ENCODE assay signal across 17 cellular contexts in genomic region chr1:155043793-155044192, GRCh38. TPM values are rescaled to one million over a fixed set of nuclear protein-coding genes. Genes with fewer than 3 reads are reported as not detected.
DNase-seq lines count a peak whose midpoint lies in the region; TF ChIP-seq lines count a peak whose summit lies in the region.
"Had no signal": no experiment of that assay in that cellular context is flagged by ENCODE, and none has a peak within 500 bp of the region (broad histone marks: within the 10 kb centered on the region; RNA-seq: fewer than 3 reads in every experiment).

No MANE protein-coding gene starts in this region.

- H3K9me3 Mint-ChIP-seq in activated naive CD8-positive, alpha-beta T cell (ENCODE audit: low read depth), result no peaks in the 10 kb centered on the region
- no peaks in the 10 kb centered on the region for H3K9me3 Mint-ChIP-seq in activated naive CD8-positive, alpha-beta T cell treated with anti-CD3 and anti-CD28 coated beads for 36 hours
- no peaks in the 10 kb centered on the region for H3K9me3 Mint-ChIP-seq in dendritic cell treated with granulocyte-macrophage colony-stimulating factor and Interleukin-4, amounts not matched to agents 40 ng/mL and 50 ng/mL, for 4 days
- H3K9me3 Mint-ChIP-seq in type B pancreatic cell (no peaks in the 10 kb centered on the region), H9 (no peaks in the 10 kb centered on the region; a peak in 1 of 5 replicates)
- H3K9me3 Mint-ChIP-seq: CD4-positive, CD25-positive, alpha-beta regulatory T cell; IgD-negative memory B cell had no signal

- H3K79me1 ChIP-seq in mesenchymal stem cell (replicated peaks; ENCODE audit: low read length, poor library complexity, severe bottlenecking) (no peaks in the 10 kb centered on the region), H9 (ENCODE audit: insufficient read depth, low read depth, low read length, poor library complexity, severe bottlenecking) (no peaks in the 10 kb centered on the region)

- 82% methylated on average over 3 of the region's 3 CpGs for WGBS in mesenchymal stem cell
- no CpG with 5 or more reads among the region's 3 CpGs for WGBS in H9 (ENCODE audit: extremely low coverage, insufficient read length, low lambda C conversion rate)

- H3K4ac ChIP-seq in mesenchymal stem cell (ENCODE audit: low read depth in 1 of 2, low read length in 2 of 2) (no peak overlapping the region), H9 (ENCODE audit: low read depth, low read length) (no peak overlapping the region)

- intact Hi-C loops in dendritic cell treated with granulocyte-macrophage colony-stimulating factor and Interleukin-4, amounts not matched to agents 40 ng/mL and 50 ng/mL, for 4 days (cut with micrococcal nuclease), result no loop called here

- no peaks in the 10 kb centered on the region for H3K79me2 ChIP-seq in H9 (ENCODE audit: insufficient read depth, low read length)

- H3K56ac ChIP-seq in H9 (ENCODE audit: insufficient read length, low read depth, low read length), result no peak overlapping the region

- H3K27me3 Mint-ChIP-seq in activated naive CD8-positive, alpha-beta T cell, result peaks cover 2% of the 10 kb centered on the region
- H3K27me3 Mint-ChIP-seq in activated naive CD8-positive, alpha-beta T cell treated with anti-CD3 and anti-CD28 coated beads for 36 hours, result no peaks in the 10 kb centered on the region
- H3K27me3 Mint-ChIP-seq in dendritic cell treated with granulocyte-macrophage colony-stimulating factor and Interleukin-4, amounts not matched to agents 40 ng/mL and 50 ng/mL, for 4 days, result peaks cover 29% of the 10 kb centered on the region
- H3K27me3 Mint-ChIP-seq in type B pancreatic cell (peaks cover 7% of the 10 kb centered on the region), H9 (ENCODE audit: low read depth) (peaks cover 21% of the 10 kb centered on the region)
- H3K27me3 Mint-ChIP-seq: CD4-positive, CD25-positive, alpha-beta regulatory T cell had no signal

- H3K23ac ChIP-seq in mesenchymal stem cell (ENCODE audit: low read length in 2 of 2), result no peak overlapping the region
- H3K23ac ChIP-seq in H9 (ENCODE audit: insufficient read length, low read depth, low read length), result no peak overlapping the region

- no peak overlapping the region for H3K4me3 Mint-ChIP-seq in activated naive CD8-positive, alpha-beta T cell
- no peak overlapping the region for H3K4me3 Mint-ChIP-seq in activated naive CD8-positive, alpha-beta T cell treated with anti-CD3 and anti-CD28 coated beads for 36 hours
- no peak overlapping the region for H3K4me3 Mint-ChIP-seq in dendritic cell treated with granulocyte-macrophage colony-stimulating factor and Interleukin-4, amounts not matched to agents 40 ng/mL and 50 ng/mL, for 4 days
- H3K4me3 Mint-ChIP-seq in type B pancreatic cell (no peak overlapping the region), H9 (no peak overlapping the region)
- H3K4me3 Mint-ChIP-seq: CD4-positive, CD25-positive, alpha-beta regulatory T cell; IgD-negative memory B cell had no signal

- peak overlapping the region; percentile 58 for H3K27ac Mint-ChIP-seq in activated naive CD8-positive, alpha-beta T cell
- H3K27ac Mint-ChIP-seq in activated naive CD8-positive, alpha-beta T cell treated with anti-CD3 and anti-CD28 coated beads for 36 hours, result no peak overlapping the region
- peak overlapping the region; percentile 6 for H3K27ac Mint-ChIP-seq in dendritic cell treated with granulocyte-macrophage colony-stimulating factor and Interleukin-4, amounts not matched to agents 40 ng/mL and 50 ng/mL, for 4 days
- H3K27ac Mint-ChIP-seq in type B pancreatic cell (peak overlapping the region; percentile 19), H9 (no peak overlapping the region)
- H3K27ac Mint-ChIP-seq: CD4-positive, CD25-positive, alpha-beta regulatory T cell; IgD-negative memory B cell had no signal

- H4K91ac ChIP-seq in mesenchymal stem cell (ENCODE audit: low read length) (peak overlapping the region; percentile 19), H9 (ENCODE audit: insufficient read length, low read depth, low read length) (no peak overlapping the region)

- no peak overlapping the region for H2BK15ac ChIP-seq in mesenchymal stem cell (ENCODE audit: low read depth, poor library complexity, severe bottlenecking)
- H2BK15ac ChIP-seq in H9 (ENCODE audit: low read depth, low read length), result no peak overlapping the region

- no peaks in the 10 kb centered on the region for H3K36me3 ChIP-seq in mesenchymal stem cell (ENCODE audit: control insufficient read depth in 1 of 2, insufficient read depth in 2 of 2, low read depth in 1 of 2, low read length in 2 of 2)

- no peak overlapping the region for H4K8ac ChIP-seq in mesenchymal stem cell (ENCODE audit: low read length)
- no peak overlapping the region for H4K8ac ChIP-seq in H9 (replicated peaks; ENCODE audit: insufficient read length, low read depth, low read length)

- H3K9me3 ChIP-seq in mesenchymal stem cell (ENCODE audit: control insufficient read depth, low read length) (no peaks in the 10 kb centered on the region), H9 (ENCODE audit: control insufficient read depth, low read depth, low read length) (no peaks in the 10 kb centered on the region)

- no peak overlapping the region for H4K5ac ChIP-seq in H9 (ENCODE audit: insufficient read length, low read depth, low read length)

- H3K4me3 ChIP-seq in mesenchymal stem cell (ENCODE audit: insufficient read depth in 1 of 2, low read depth in 1 of 2, low read length in 2 of 2), result no peak overlapping the region

- no peaks in the 10 kb centered on the region for H3K23me2 ChIP-seq in H9 (ENCODE audit: insufficient read length, low read depth, low read length, poor library complexity, severe bottlenecking)

- H3T11ph ChIP-seq in H9 (ENCODE audit: low read length), result no peak overlapping the region

- H2BK5ac ChIP-seq in mesenchymal stem cell (ENCODE audit: low read depth, low read length, poor library complexity, severe bottlenecking) (no peak overlapping the region), H9 (ENCODE audit: insufficient read length, low read length) (no peak overlapping the region)

- H2BK12ac ChIP-seq in mesenchymal stem cell (ENCODE audit: low read length in 2 of 2) (no peak overlapping the region), H9 (ENCODE audit: insufficient read length, low read depth, low read length) (no peak overlapping the region)

- H3K27me3 ChIP-seq in mesenchymal stem cell (ENCODE audit: control insufficient read depth in 1 of 2, insufficient read depth in 1 of 2, low read length in 2 of 2) (peaks cover 0 to 10% of the 10 kb centered on the region in 2 experiments), H9 (ENCODE audit: insufficient read depth, low read length) (no peaks in the 10 kb centered on the region)

- no peak overlapping the region for H3K18ac ChIP-seq in mesenchymal stem cell (ENCODE audit: low read depth in 1 of 2, low read length in 2 of 2)
- H3K18ac ChIP-seq in H9 (ENCODE audit: insufficient read length, low read depth, low read length), result no peak overlapping the region

- H3K14ac ChIP-seq in mesenchymal stem cell (ENCODE audit: low read length in 2 of 2) (no peak overlapping the region), H9 (ENCODE audit: insufficient read depth, low read length) (no peak overlapping the region)

- TF ChIP-seq CTCF in type B pancreatic cell (conservative IDR thresholded peaks at IDR 0.05), result no peak
- TF ChIP-seq CTCF in H9 (conservative IDR thresholded peaks at IDR 0.05), result no peak

- H2BK20ac ChIP-seq in H9 (ENCODE audit: low read depth, low read length, poor library complexity, severe bottlenecking), result no peak overlapping the region

- H2BK120ac ChIP-seq in mesenchymal stem cell (ENCODE audit: low read depth, low read length) (no peak overlapping the region), H9 (ENCODE audit: low read depth, low read length, poor library complexity, severe bottlenecking) (no peak overlapping the region)

- H3K4me1 Mint-ChIP-seq in activated naive CD8-positive, alpha-beta T cell (ENCODE audit: low read depth), result no peaks in the 10 kb centered on the region
- H3K4me1 Mint-ChIP-seq in activated naive CD8-positive, alpha-beta T cell treated with anti-CD3 and anti-CD28 coated beads for 36 hours, result peaks cover 11% of the 10 kb centered on the region
- peaks cover 26% of the 10 kb centered on the region for H3K4me1 Mint-ChIP-seq in dendritic cell treated with granulocyte-macrophage colony-stimulating factor and Interleukin-4, amounts not matched to agents 40 ng/mL and 50 ng/mL, for 4 days (ENCODE audit: low read depth)
- peaks cover 14% of the 10 kb centered on the region for H3K4me1 Mint-ChIP-seq in type B pancreatic cell (ENCODE audit: unreplicated experiment)
- H3K4me1 Mint-ChIP-seq in H9, result peaks cover 14 to 39% of the 10 kb centered on the region in 2 experiments

- peaks cover 2% of the 10 kb centered on the region for H4K20me1 ChIP-seq in H9 (ENCODE audit: control insufficient read depth, insufficient read depth, insufficient read length)

- H3K36me3 Mint-ChIP-seq in activated naive CD8-positive, alpha-beta T cell, result no peaks in the 10 kb centered on the region
- H3K36me3 Mint-ChIP-seq in activated naive CD8-positive, alpha-beta T cell treated with anti-CD3 and anti-CD28 coated beads for 36 hours, result no peaks in the 10 kb centered on the region
- H3K36me3 Mint-ChIP-seq in dendritic cell treated with granulocyte-macrophage colony-stimulating factor and Interleukin-4, amounts not matched to agents 40 ng/mL and 50 ng/mL, for 4 days (ENCODE audit: low read depth), result no peaks in the 10 kb centered on the region
- H3K36me3 Mint-ChIP-seq in type B pancreatic cell, result no peaks in the 10 kb centered on the region
- H3K36me3 Mint-ChIP-seq in H9 (ENCODE audit: insufficient read depth in 1 of 3, low read depth in 3 of 3), result no peaks in the 10 kb centered on the region; a peak in 2 of 7 replicates
- H3K36me3 Mint-ChIP-seq: CD4-positive, CD25-positive, alpha-beta regulatory T cell had no signal

- H2AK5ac ChIP-seq in mesenchymal stem cell (ENCODE audit: low read length, severe bottlenecking) (no peak overlapping the region), H9 (ENCODE audit: insufficient read length, low read length) (no peak overlapping the region)

- H3K4me1 ChIP-seq in mesenchymal stem cell (ENCODE audit: control insufficient read depth, insufficient read depth, low read depth, low read length) (peaks cover 15% of the 10 kb centered on the region), H9 (ENCODE audit: insufficient read depth, low read length) (no peaks in the 10 kb centered on the region; the same call in 1 of the 2 replicates)

- DNase-seq in activated naive CD8-positive, alpha-beta T cell treated with anti-CD3 and anti-CD28 coated beads for 36 hours, result no peak
- DNase-seq in mesenchymal stem cell (no peak), type B pancreatic cell (ENCODE audit: extremely low spot score, unreplicated experiment) (no peak), RPMI8226 (no peak), H9 (no peak), GF-D8 (lab: John Stamatoyannopoulos, UW) (no peak)
- DNase-seq: Calu3; CD4-positive, CD25-positive, alpha-beta regulatory T cell; DMS79 treated with DMSO at 0.1 percent for 48 hours; HCEC 1CT; NCI-H1436 treated with DMSO at 0.1 percent for 48 hours; NCI-H2081; NCI-H524 had no signal

- no peak overlapping the region for H3K9ac ChIP-seq in mesenchymal stem cell (ENCODE audit: low read length)
- H3K9ac ChIP-seq in H9 (ENCODE audit: extremely low read depth, insufficient read length, low read length), result no peak overlapping the region

- no peak overlapping the region for H3K4me2 ChIP-seq in mesenchymal stem cell (ENCODE audit: low read length, poor library complexity, severe bottlenecking)
- H3K4me2 ChIP-seq in H9 (ENCODE audit: insufficient read depth, insufficient read length, low read length), result no peak overlapping the region

- no peak overlapping the region for H3K27ac ChIP-seq in mesenchymal stem cell (ENCODE audit: low read length, poor library complexity, severe bottlenecking)
- no peak overlapping the region for H3K27ac ChIP-seq in H9 (ENCODE audit: insufficient read length, low read depth, low read length)

- H2AFZ ChIP-seq in mesenchymal stem cell (ENCODE audit: low read depth, low read length) (no peak overlapping the region), H9 (ENCODE audit: low read length) (no peak overlapping the region)

RNA-seq across cellular contexts. Expression of gene ADAM15, which starts 7.3 kb away (rescaled TPM):
- 10 to 100 TPM; 31.6 to 32.5 TPM for total RNA-seq in activated naive CD8-positive, alpha-beta T cell treated with anti-CD3 and anti-CD28 coated beads for 36 hours
- 32.8 TPM for polyA plus RNA-seq in mesenchymal stem cell (2013, experiment 1 of 2)
- 32.9 TPM for polyA plus RNA-seq in mesenchymal stem cell (2013, experiment 2 of 2)
- total RNA-seq in type B pancreatic cell (ENCODE audit: low replicate concordance) (61.9 and 69.0 TPM in 2 replicates), H9 (2021) (29.6 and 30.6 TPM in 2 replicates)

RNA-seq across cellular contexts. Expression of gene DCST1, which starts 10.2 kb away (rescaled TPM):
- not detected for total RNA-seq in activated naive CD8-positive, alpha-beta T cell treated with anti-CD3 and anti-CD28 coated beads for 36 hours
- not detected for polyA plus RNA-seq in mesenchymal stem cell (2013, experiment 1 of 2)
- not detected for polyA plus RNA-seq in mesenchymal stem cell (2013, experiment 2 of 2)
- total RNA-seq in type B pancreatic cell (ENCODE audit: low replicate concordance), result not detected in 2 replicates
- total RNA-seq in H9 (2021), result not detected in 2 replicates
- total RNA-seq: LHCN-M2 had no signal
- polyA plus RNA-seq: CD4-positive, CD25-positive, alpha-beta regulatory T cell; IgD-negative memory B cell had no signal

RNA-seq across cellular contexts. Expression of gene DCST2, which starts 10.2 kb away (rescaled TPM):
- total RNA-seq in activated naive CD8-positive, alpha-beta T cell treated with anti-CD3 and anti-CD28 coated beads for 36 hours, result under 1 TPM; 0.20 to 0.31 TPM
- 0.07 TPM for polyA plus RNA-seq in mesenchymal stem cell (2013, experiment 1 of 2)
- 0.08 TPM for polyA plus RNA-seq in mesenchymal stem cell (2013, experiment 2 of 2)
- total RNA-seq in type B pancreatic cell (ENCODE audit: low replicate concordance), result 1.6 and 2.4 TPM in 2 replicates
- total RNA-seq in H9 (2021), result 0.35 and 0.44 TPM in 2 replicates
- polyA plus RNA-seq: CD4-positive, CD25-positive, alpha-beta regulatory T cell; IgD-negative memory B cell had no signal

RNA-seq across cellular contexts. Expression of gene EFNA4, which starts 19.7 kb away (rescaled TPM):
- total RNA-seq in activated naive CD8-positive, alpha-beta T cell treated with anti-CD3 and anti-CD28 coated beads for 36 hours, result 1 to 10 TPM; 2.1 to 2.5 TPM
- polyA plus RNA-seq in mesenchymal stem cell (2013, experiment 1 of 2), result 14.2 TPM
- 14.3 TPM for polyA plus RNA-seq in mesenchymal stem cell (2013, experiment 2 of 2)
- 21.2 and 22.1 TPM in 2 replicates for total RNA-seq in type B pancreatic cell (ENCODE audit: low replicate concordance)
- total RNA-seq in H9 (2021), result 11.7 and 11.8 TPM in 2 replicates

RNA-seq across cellular contexts. Expression of gene EFNA3, which starts 34.8 kb away (rescaled TPM):
- total RNA-seq in activated naive CD8-positive, alpha-beta T cell treated with anti-CD3 and anti-CD28 coated beads for 36 hours, result 1 to 10 TPM; 4.5 to 4.6 TPM
- 0.95 TPM for polyA plus RNA-seq in mesenchymal stem cell (2013, experiment 1 of 2)
- polyA plus RNA-seq in mesenchymal stem cell (2013, experiment 2 of 2), result 1.3 TPM
- total RNA-seq in type B pancreatic cell (ENCODE audit: low replicate concordance) (3.4 and 4.7 TPM in 2 replicates), H9 (2021) (3.9 and 4.6 TPM in 2 replicates)

Comparison
In these comparisons a context has a peak if more than half of its experiments do, and no peak if none do; other contexts are left out.
1. H3K27ac Mint-ChIP-seq: peak in activated naive CD8-positive, alpha-beta T cell (single experiment), dendritic cell treated with granulocyte-macrophage colony-stimulating factor and Interleukin-4, amounts not matched to agents 40 ng/mL and 50 ng/mL, for 4 days (single experiment) and type B pancreatic cell (single experiment); none in activated naive CD8-positive, alpha-beta T cell treated with anti-CD3 and anti-CD28 coated beads for 36 hours (single experiment) and H9 (0 of 3).